Comparison of ENCODE assay signal across 16 cellular contexts in the genomic region with DNA sequence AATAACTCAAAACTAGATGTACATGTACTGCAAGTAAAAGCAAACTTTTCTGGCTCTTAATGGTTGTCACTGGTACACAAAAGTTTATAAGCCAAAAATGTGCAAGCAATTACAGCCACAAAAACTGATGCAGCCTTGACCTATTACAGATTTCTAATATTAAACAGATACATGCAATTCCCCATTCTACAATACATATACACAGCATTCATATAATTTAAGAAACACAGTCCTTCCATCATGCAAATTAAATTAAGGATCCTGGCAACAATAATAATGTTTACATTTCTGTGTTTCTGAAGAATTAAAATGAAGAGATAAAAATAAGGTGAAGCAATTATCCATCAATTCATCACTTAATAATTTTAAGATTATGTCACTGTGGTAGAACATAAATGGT. TPM values are rescaled to one million over a fixed set of nuclear protein-coding genes. Genes with fewer than 3 reads are reported as not detected.
DNase-seq lines count a peak whose midpoint lies in the region; ATAC-seq and TF ChIP-seq lines count a peak whose summit lies in the region.
"Had no signal": no experiment of that assay in that cellular context is flagged by ENCODE, and none has a peak within 500 bp of the region (broad histone marks: within the 10 kb centered on the region; RNA-seq: fewer than 3 reads in every experiment).

No MANE protein-coding gene starts in this region.

- peaks cover 0 to 3% (median 0%) of the 10 kb centered on the region in 7 donors for H3K9me3 Mint-ChIP-seq in CD4-positive, CD25-positive, alpha-beta regulatory T cell
- H3K9me3 Mint-ChIP-seq in activated T-helper 2 cell treated with anti-CD3 and anti-CD28 coated beads, Interferon-gamma antibody, Interleukin-2, Interleukin-4, amounts not matched to agents 10 μg/mL and 5 μg/mL and 100 μg/mL, durations not matched to agents 14 hours and 24 hours and 36 hours = peaks cover 4% of the 10 kb centered on the region
- H3K9me3 Mint-ChIP-seq in natural killer cell treated with Interleukin-12 subunit alpha and Interleukin-12 subunit beta and Interleukin-15 and Interleukin-18, amount 100 ng/mL, for 72 hours = peaks cover 3% of the 10 kb centered on the region

- H3K4me3 Mint-ChIP-seq in CD4-positive, CD25-positive, alpha-beta regulatory T cell = peak overlapping the region; percentile 5 to 66 (median 46)
- H3K4me3 Mint-ChIP-seq in activated T-helper 2 cell treated with anti-CD3 and anti-CD28 coated beads, Interferon-gamma antibody, Interleukin-2, Interleukin-4, amounts not matched to agents 10 μg/mL and 5 μg/mL and 100 μg/mL, durations not matched to agents 14 hours and 24 hours and 36 hours (ENCODE audit: low read depth) = no peak overlapping the region
- H3K4me3 Mint-ChIP-seq in natural killer cell treated with Interleukin-12 subunit alpha and Interleukin-12 subunit beta and Interleukin-15 and Interleukin-18, amount 100 ng/mL, for 72 hours = peak overlapping the region; percentile 38

- intact Hi-C loops in activated T-helper 2 cell treated with anti-CD3 and anti-CD28 coated beads, Interferon-gamma antibody, Interleukin-2, Interleukin-4, amounts not matched to agents 10 μg/mL and 5 μg/mL and 100 μg/mL, durations not matched to agents 14 hours and 24 hours and 36 hours (cut with micrococcal nuclease) = no loop called here

- H3K27ac Mint-ChIP-seq in CD4-positive, CD25-positive, alpha-beta regulatory T cell = peak overlapping the region; percentile 13 to 34 (median 14)
- peak overlapping the region; percentile 12 for H3K27ac Mint-ChIP-seq in activated T-helper 2 cell treated with anti-CD3 and anti-CD28 coated beads, Interferon-gamma antibody, Interleukin-2, Interleukin-4, amounts not matched to agents 10 μg/mL and 5 μg/mL and 100 μg/mL, durations not matched to agents 14 hours and 24 hours and 36 hours
- peak overlapping the region; percentile 47 to 80 for H3K27ac Mint-ChIP-seq in natural killer cell treated with Interleukin-12 subunit alpha and Interleukin-12 subunit beta and Interleukin-15 and Interleukin-18, amount 100 ng/mL, for 72 hours

- no peaks in the 10 kb centered on the region for H3K27me3 Mint-ChIP-seq in CD4-positive, CD25-positive, alpha-beta regulatory T cell
- no peaks in the 10 kb centered on the region for H3K27me3 Mint-ChIP-seq in activated T-helper 2 cell treated with anti-CD3 and anti-CD28 coated beads, Interferon-gamma antibody, Interleukin-2, Interleukin-4, amounts not matched to agents 10 μg/mL and 5 μg/mL and 100 μg/mL, durations not matched to agents 14 hours and 24 hours and 36 hours (ENCODE audit: low read depth)
- no peaks in the 10 kb centered on the region for H3K27me3 Mint-ChIP-seq in natural killer cell treated with Interleukin-12 subunit alpha and Interleukin-12 subunit beta and Interleukin-15 and Interleukin-18, amount 100 ng/mL, for 72 hours

- no peaks in the 10 kb centered on the region for H3K27me3 ChIP-seq in CD4-positive, CD25-positive, alpha-beta regulatory T cell (ENCODE audit: control insufficient read depth, insufficient read depth, low read length)
- H3K27me3 ChIP-seq: BE2C had no signal

- no peaks in the 10 kb centered on the region for H3K36me3 ChIP-seq in CD4-positive, CD25-positive, alpha-beta regulatory T cell (ENCODE audit: control insufficient read depth, insufficient read depth, low read length)
- H3K36me3 ChIP-seq: BE2C had no signal

- H3K27ac ChIP-seq in CD4-positive, CD25-positive, alpha-beta regulatory T cell (ENCODE audit: insufficient read depth, low read length, poor library complexity, severe bottlenecking) = no peak overlapping the region

- H3K36me3 Mint-ChIP-seq in CD4-positive, CD25-positive, alpha-beta regulatory T cell = no peaks in the 10 kb centered on the region
- H3K36me3 Mint-ChIP-seq in activated T-helper 2 cell treated with anti-CD3 and anti-CD28 coated beads, Interferon-gamma antibody, Interleukin-2, Interleukin-4, amounts not matched to agents 10 μg/mL and 5 μg/mL and 100 μg/mL, durations not matched to agents 14 hours and 24 hours and 36 hours (ENCODE audit: low read depth) = peaks cover 71% of the 10 kb centered on the region
- peaks cover 17% of the 10 kb centered on the region for H3K36me3 Mint-ChIP-seq in natural killer cell treated with Interleukin-12 subunit alpha and Interleukin-12 subunit beta and Interleukin-15 and Interleukin-18, amount 100 ng/mL, for 72 hours

- H3K4me1 ChIP-seq in CD4-positive, CD25-positive, alpha-beta regulatory T cell (ENCODE audit: control insufficient read depth, insufficient read depth, low read length, poor library complexity, severe bottlenecking) = peaks cover 88% of the 10 kb centered on the region
- H3K4me1 ChIP-seq: BE2C had no signal

- no peak overlapping the region for H3K4me3 ChIP-seq in AG10803 (ENCODE audit: low read length)
- H3K4me3 ChIP-seq in CD4-positive, CD25-positive, alpha-beta regulatory T cell (ENCODE audit: low read depth, low read length) = peak overlapping the region; percentile 30

- DNase-seq in AG10803 (ENCODE audit: low read depth) (peak; percentile 16), GDM1 (lab: John Stamatoyannopoulos, UW) (no peak), GM19240 (ENCODE audit: insufficient read length, low spot score) (no peak)
- DNase-seq in CD4-positive, CD25-positive, alpha-beta regulatory T cell = no peak
- no peak for DNase-seq in activated T-helper 2 cell treated with anti-CD3 and anti-CD28 coated beads, Interferon-gamma antibody, Interleukin-2, Interleukin-4, amounts not matched to agents 10 μg/mL and 5 μg/mL and 100 μg/mL, durations not matched to agents 14 hours and 24 hours and 36 hours (ENCODE audit: low spot score)
- no peak for DNase-seq in natural killer cell treated with Interleukin-12 subunit alpha and Interleukin-12 subunit beta and Interleukin-15 and Interleukin-18, amount 100 ng/mL, for 72 hours (ENCODE audit: low spot score)
- DNase-seq: BE2C, DMS79 treated with DMSO at 0.1 percent for 48 hours, KBM-7, MV-4-11, NCI-H1417, NCI-H187 treated with DMSO at 0.1 percent for 48 hours, NCI-H345, NCI-H526, SHP77 had no signal

- TF ChIP-seq CTCF in AG10803 (conservative IDR thresholded peaks at IDR 0.05; ENCODE audit: low read length) = no peak

- ATAC-seq in CD4-positive, CD25-positive, alpha-beta regulatory T cell (ENCODE audit: low read depth in 2 of 2) = no peak
- ATAC-seq in natural killer cell treated with Interleukin-12 subunit alpha and Interleukin-12 subunit beta and Interleukin-15 and Interleukin-18, amount 100 ng/mL, for 72 hours = no peak
- no peak for ATAC-seq in activated CD4-positive, CD25-positive, alpha-beta regulatory T cell treated with anti-CD3 and anti-CD28 coated beads, Interleukin-2, amount 50 U/mL, for 24 hours

- peaks cover 53 to 98% (median 77%) of the 10 kb centered on the region in 4 donors for H3K4me1 Mint-ChIP-seq in CD4-positive, CD25-positive, alpha-beta regulatory T cell
- peaks cover 70% of the 10 kb centered on the region for H3K4me1 Mint-ChIP-seq in activated T-helper 2 cell treated with anti-CD3 and anti-CD28 coated beads, Interferon-gamma antibody, Interleukin-2, Interleukin-4, amounts not matched to agents 10 μg/mL and 5 μg/mL and 100 μg/mL, durations not matched to agents 14 hours and 24 hours and 36 hours (ENCODE audit: low read depth)
- H3K4me1 Mint-ChIP-seq in natural killer cell treated with Interleukin-12 subunit alpha and Interleukin-12 subunit beta and Interleukin-15 and Interleukin-18, amount 100 ng/mL, for 72 hours (ENCODE audit: low read depth in 2 of 2) = peaks cover 68 to 82% of the 10 kb centered on the region in 2 donors

- no peaks in the 10 kb centered on the region for H3K9me3 ChIP-seq in CD4-positive, CD25-positive, alpha-beta regulatory T cell (ENCODE audit: control insufficient read depth in 2 of 2, low read length in 2 of 2)
- H3K9me3 ChIP-seq: BE2C had no signal

RNA-seq across cellular contexts. Expression of a gene that starts 18.6 kb away (rescaled TPM):
- 194 TPM for total RNA-seq in CD4-positive, CD25-positive, alpha-beta regulatory T cell
- polyA plus RNA-seq in CD4-positive, CD25-positive, alpha-beta regulatory T cell = 10 to 100 TPM; 19.9 to 25.8 (median 23.2) TPM
- 193 and 213 TPM in 2 replicates for total RNA-seq in activated T-helper 2 cell treated with anti-CD3 and anti-CD28 coated beads, Interferon-gamma antibody, Interleukin-2, Interleukin-4, amounts not matched to agents 10 μg/mL and 5 μg/mL and 100 μg/mL, durations not matched to agents 14 hours and 24 hours and 36 hours
- total RNA-seq in natural killer cell treated with Interleukin-12 subunit alpha and Interleukin-12 subunit beta and Interleukin-15 and Interleukin-18, amount 100 ng/mL, for 72 hours = 100 to 1,000 TPM; 208 to 223 TPM

Comparison
In these comparisons a context has a peak if more than half of its experiments do, and no peak if none do; other contexts are left out.
1. H3K27ac Mint-ChIP-seq: peak in every context shown above with its lines; median percentile 64 in natural killer cell treated with Interleukin-12 subunit alpha and Interleukin-12 subunit beta and Interleukin-15 and Interleukin-18, amount 100 ng/mL, for 72 hours; 14 in CD4-positive, CD25-positive, alpha-beta regulatory T cell; 12 in activated T-helper 2 cell treated with anti-CD3 and anti-CD28 coated beads, Interferon-gamma antibody, Interleukin-2, Interleukin-4, amounts not matched to agents 10 μg/mL and 5 μg/mL and 100 μg/mL, durations not matched to agents 14 hours and 24 hours and 36 hours.